1 cellular context compared by ENCODE assay signal in genomic region chr2:74625658-74626425, GRCh38.
TF ChIP-seq lines count a peak whose summit lies in the region.

No MANE protein-coding gene starts in this region.

TF ChIP-seq in GM23338, 12 proteins besides CTCF, POLR2A, EP300 and RAD21 (continued from another document):
- TF ChIP-seq POLR2AphosphoS5 (IDR thresholded peaks at IDR 0.05; ENCODE audit: low read depth) = no peak
- no peak for TF ChIP-seq ZNF331 (CRISPR knock-in tag; IDR thresholded peaks at IDR 0.05; ENCODE audit: low read depth)
- TF ChIP-seq STAT1 (IDR thresholded peaks at IDR 0.05; ENCODE audit: unreplicated experiment) = no peak
- no peak for TF ChIP-seq ZNF462 (CRISPR knock-in tag; IDR thresholded peaks at IDR 0.05)
- no peak for TF ChIP-seq ETS1 (IDR thresholded peaks at IDR 0.05)
- TF ChIP-seq EZH2 (IDR thresholded peaks at IDR 0.05; ENCODE audit: low read depth, unreplicated experiment) = no peak
